8 cellular contexts compared by ENCODE assay signal in genomic region chr3:15861163-15861562, GRCh38.
DNase-seq lines count a peak whose midpoint lies in the region; ATAC-seq and TF ChIP-seq lines count a peak whose summit lies in the region.

No MANE protein-coding gene starts in this region.

- H3K27me3 Mint-ChIP-seq in IgD-negative memory B cell = no peaks in the 10 kb centered on the region
- no peaks in the 10 kb centered on the region for H3K27me3 Mint-ChIP-seq in activated naive CD8-positive, alpha-beta T cell treated with anti-CD3 and anti-CD28 coated beads, Interleukin-2, amount 10 ng/mL, durations not matched to agents 7 days and 5 days
- H3K27me3 Mint-ChIP-seq in mesothelial cell of epicardium (ENCODE audit: low read depth) = no peaks in the 10 kb centered on the region

- TF ChIP-seq CTCF in mesothelial cell of epicardium (IDR thresholded peaks at IDR 0.05; ENCODE audit: unreplicated experiment) = no peak

- peak overlapping the region; percentile 88 to 98 (median 93) for H3K4me3 Mint-ChIP-seq in IgD-negative memory B cell
- peak overlapping the region; percentile 77 for H3K4me3 Mint-ChIP-seq in activated naive CD8-positive, alpha-beta T cell treated with anti-CD3 and anti-CD28 coated beads, Interleukin-2, amount 10 ng/mL, durations not matched to agents 7 days and 5 days
- peak overlapping the region; percentile 83 for H3K4me3 Mint-ChIP-seq in mesothelial cell of epicardium

- in situ Hi-C loops in Caki2 (cut with HindIII; ENCODE audit: low pct_unique_long_range_greater_than_20kb, low sequenced_read_pairs) = no loop called here

- no peak for ATAC-seq in activated naive CD8-positive, alpha-beta T cell treated with anti-CD3 and anti-CD28 coated beads, Interleukin-2, amount 10 ng/mL, durations not matched to agents 7 days and 5 days (ENCODE audit: low read depth)

- H3K36me3 Mint-ChIP-seq in IgD-negative memory B cell (no peaks in the 10 kb centered on the region), mesothelial cell of epicardium (peaks cover 7% of the 10 kb centered on the region)
- peaks cover 11% of the 10 kb centered on the region for H3K36me3 Mint-ChIP-seq in activated naive CD8-positive, alpha-beta T cell treated with anti-CD3 and anti-CD28 coated beads, Interleukin-2, amount 10 ng/mL, durations not matched to agents 7 days and 5 days

- peaks cover 11 to 25% (median 14%) of the 10 kb centered on the region in 3 donors for H3K4me1 Mint-ChIP-seq in IgD-negative memory B cell
- H3K4me1 Mint-ChIP-seq in activated naive CD8-positive, alpha-beta T cell treated with anti-CD3 and anti-CD28 coated beads, Interleukin-2, amount 10 ng/mL, durations not matched to agents 7 days and 5 days = peaks cover 16% of the 10 kb centered on the region
- peaks cover 24% of the 10 kb centered on the region for H3K4me1 Mint-ChIP-seq in mesothelial cell of epicardium

- H3K9me3 Mint-ChIP-seq in IgD-negative memory B cell = no peaks in the 10 kb centered on the region
- no peaks in the 10 kb centered on the region for H3K9me3 Mint-ChIP-seq in activated naive CD8-positive, alpha-beta T cell treated with anti-CD3 and anti-CD28 coated beads, Interleukin-2, amount 10 ng/mL, durations not matched to agents 7 days and 5 days
- peaks cover 19% of the 10 kb centered on the region for H3K9me3 Mint-ChIP-seq in mesothelial cell of epicardium

- DNase-seq in Caki2 (ENCODE audit: low read depth) = peak; percentile 10
- DNase-seq in activated naive CD8-positive, alpha-beta T cell treated with anti-CD3 and anti-CD28 coated beads, Interleukin-2, amount 10 ng/mL, durations not matched to agents 7 days and 5 days = no peak
- DNase-seq in mesothelial cell of epicardium (ENCODE audit: low spot score in 2 of 2, unreplicated experiment in 2 of 2) = no peak
- DNase-seq in GOT3 (lab: John Stamatoyannopoulos, UW) = no peak
- no peak for DNase-seq in AG08396 (ENCODE audit: low spot score)
- no peak for DNase-seq in NK-92 treated with Interleukin-12 subunit alpha and Interleukin-12 subunit beta, amount 100 ng/mL, for 24 hours (lab: John Stamatoyannopoulos, UW)
- DNase-seq in AML-193 (lab: John Stamatoyannopoulos, UW) = no peak

- POLR2A ChIA-PET in activated naive CD8-positive, alpha-beta T cell treated with anti-CD3 and anti-CD28 coated beads, Interleukin-2, amount 10 ng/mL, durations not matched to agents 7 days and 5 days (lab: Charles Lee) = no interaction called here

- peak overlapping the region in 2 of 3 donors; percentile 84 to 90 for H3K27ac Mint-ChIP-seq in IgD-negative memory B cell
- no peak overlapping the region for H3K27ac Mint-ChIP-seq in activated naive CD8-positive, alpha-beta T cell treated with anti-CD3 and anti-CD28 coated beads, Interleukin-2, amount 10 ng/mL, durations not matched to agents 7 days and 5 days
- peak overlapping the region; percentile 70 for H3K27ac Mint-ChIP-seq in mesothelial cell of epicardium
